ENCODE assay signal across 14 cellular contexts in genomic region chr17:8462564-8462963, GRCh38. TPM values are rescaled to one million over a fixed set of nuclear protein-coding genes. Genes with fewer than 3 reads are reported as not detected.
DNase-seq lines count a peak whose midpoint lies in the region; ATAC-seq and TF ChIP-seq lines count a peak whose summit lies in the region.
"Had no signal": no experiment of that assay in that cellular context is flagged by ENCODE, and none has a peak within 500 bp of the region (broad histone marks: within the 10 kb centered on the region; RNA-seq: fewer than 3 reads in every experiment).

No MANE protein-coding gene starts in this region.

- H2BK120ac ChIP-seq in mesenchymal stem cell (ENCODE audit: low read depth, low read length) = no peak overlapping the region

- peaks cover 6% of the 10 kb centered on the region; the same call in 1 of the 2 replicates for H3K4me1 ChIP-seq in GM23338 (ENCODE audit: insufficient read depth)
- peaks cover 9 to 54% of the 10 kb centered on the region in 2 donors for H3K4me1 ChIP-seq in ascending aorta
- H3K4me1 ChIP-seq in mesenchymal stem cell (ENCODE audit: control insufficient read depth, insufficient read depth, low read depth, low read length) = peaks cover 5% of the 10 kb centered on the region
- H3K4me1 ChIP-seq in thoracic aorta (ENCODE audit: control insufficient read depth in 1 of 2, low read depth in 2 of 2) = peaks cover 30 to 57% of the 10 kb centered on the region in 2 donors
- peaks cover 9% of the 10 kb centered on the region for H3K4me1 ChIP-seq in Karpas-422 (ENCODE audit: low read length)
- H3K4me1 ChIP-seq in spleen = peaks cover 0 to 33% (median 13%) of the 10 kb centered on the region in 6 donors
- H3K4me1 ChIP-seq: BLaER1 treated with 17β-estradiol and CSF1 and Interleukin-3, amounts not matched to agents 10 nM and 100 nM had no signal

- no peak overlapping the region for H3K4ac ChIP-seq in mesenchymal stem cell (ENCODE audit: low read depth in 1 of 2, low read length in 2 of 2)

- H4K20me1 ChIP-seq in GM23338 (replicated peaks; ENCODE audit: insufficient read depth) (peaks cover 8% of the 10 kb centered on the region), Karpas-422 (ENCODE audit: insufficient read depth, low read depth, low read length) (no peaks in the 10 kb centered on the region; the same call in 1 of the 2 replicates)

- no peak overlapping the region for H2AFZ ChIP-seq in GM23338
- H2AFZ ChIP-seq in mesenchymal stem cell (ENCODE audit: low read depth, low read length) = no peak overlapping the region
- no peak overlapping the region for H2AFZ ChIP-seq in Karpas-422 (ENCODE audit: low read length)
- H2AFZ ChIP-seq: PC-9 had no signal

- H3K18ac ChIP-seq in mesenchymal stem cell (ENCODE audit: low read depth in 1 of 2, low read length in 2 of 2) = no peak overlapping the region

- H3K27ac ChIP-seq in GM23338 (ENCODE audit: low read depth) (no peak overlapping the region), ascending aorta (peak overlapping the region; percentile 64 to 79), mesenchymal stem cell (ENCODE audit: low read length, poor library complexity, severe bottlenecking) (no peak overlapping the region), thoracic aorta (peak overlapping the region; percentile 52 to 73), Karpas-422 (ENCODE audit: low read length) (no peak overlapping the region), spleen (no peak overlapping the region)
- H3K27ac ChIP-seq: BLaER1 treated with 17β-estradiol and CSF1 and Interleukin-3, amounts not matched to agents 10 nM and 100 nM; PC-9 had no signal

- 0 out of 2 replicates have a peak overlapping the region, but pooled peaks have one; percentile 29 for H3K27ac Mint-ChIP-seq in GM23338

- TF ChIP-seq CTCF in GM23338 (conservative IDR thresholded peaks at IDR 0.05; ENCODE audit: low read depth in 2 of 2) (no peak), ascending aorta (IDR thresholded peaks at IDR 0.05) (no peak), thoracic aorta (IDR thresholded peaks at IDR 0.05) (no peak), spleen (IDR thresholded peaks at IDR 0.05 in 8 of 11, conservative IDR thresholded peaks at IDR 0.05 in 3 of 11) (no peak)

- peaks cover under 1% of the 10 kb centered on the region; the same call in 1 of the 2 replicates for H3K79me2 ChIP-seq in GM23338 (replicated peaks; ENCODE audit: insufficient read depth)
- peaks cover 71% of the 10 kb centered on the region for H3K79me2 ChIP-seq in Karpas-422 (ENCODE audit: low read length)

- H3K9ac ChIP-seq in mesenchymal stem cell (ENCODE audit: low read length) = peak overlapping the region; percentile 69
- H3K9ac ChIP-seq in Karpas-422 (ENCODE audit: low read length) = no peak overlapping the region
- H3K9ac ChIP-seq: BLaER1 treated with 17β-estradiol and CSF1 and Interleukin-3, amounts not matched to agents 10 nM and 100 nM had no signal

- H3K36me3 ChIP-seq in GM23338 (ENCODE audit: insufficient read depth) = peaks cover 3% of the 10 kb centered on the region; the same call in 1 of the 2 replicates
- H3K36me3 ChIP-seq in ascending aorta = peaks cover 38 to 62% of the 10 kb centered on the region in 2 donors
- peaks cover 55 to 87% of the 10 kb centered on the region in 2 experiments for H3K36me3 ChIP-seq in mesenchymal stem cell (ENCODE audit: control insufficient read depth in 1 of 2, insufficient read depth in 2 of 2, low read depth in 1 of 2, low read length in 2 of 2)
- H3K36me3 ChIP-seq in thoracic aorta = peaks cover 26% of the 10 kb centered on the region
- H3K36me3 ChIP-seq in Karpas-422 (ENCODE audit: insufficient read depth, low read length) = peaks cover 42% of the 10 kb centered on the region
- peaks cover 4 to 100% (median 79%) of the 10 kb centered on the region in 6 donors for H3K36me3 ChIP-seq in spleen

- DNase-seq in GM23338 (ENCODE audit: low spot score) (no peak), ascending aorta (ENCODE audit: low spot score in 2 of 2) (no peak), mesenchymal stem cell (no peak), thoracic aorta (ENCODE audit: low spot score) (no peak), Karpas-422 (no peak), spleen (no peak)
- DNase-seq: CD8-positive, alpha-beta memory T cell; DMS79; NCI-H1417 treated with DMSO at 0.1 percent for 48 hours; NCI-H2171; NCI-H526; PC-9 had no signal

- H3K23ac ChIP-seq in mesenchymal stem cell (ENCODE audit: low read length in 2 of 2) = no peak overlapping the region

- H3K9me2 ChIP-seq in GM23338 (ENCODE audit: insufficient read depth) (no peaks in the 10 kb centered on the region), Karpas-422 (replicated peaks; ENCODE audit: insufficient read depth, low read length) (no peaks in the 10 kb centered on the region)

- H3K9me3 ChIP-seq in ascending aorta = no peaks in the 10 kb centered on the region
- no peaks in the 10 kb centered on the region for H3K9me3 ChIP-seq in mesenchymal stem cell (ENCODE audit: control insufficient read depth, low read length)
- H3K9me3 ChIP-seq in thoracic aorta = no peaks in the 10 kb centered on the region
- no peaks in the 10 kb centered on the region for H3K9me3 ChIP-seq in Karpas-422 (ENCODE audit: low read length)
- no peaks in the 10 kb centered on the region for H3K9me3 ChIP-seq in spleen
- H3K9me3 ChIP-seq: BLaER1 treated with 17β-estradiol and CSF1 and Interleukin-3, amounts not matched to agents 10 nM and 100 nM had no signal

- no peak overlapping the region for H2BK5ac ChIP-seq in mesenchymal stem cell (ENCODE audit: low read depth, low read length, poor library complexity, severe bottlenecking)

- H2BK12ac ChIP-seq in mesenchymal stem cell (ENCODE audit: low read length in 2 of 2) = no peak overlapping the region

- intact Hi-C loops in ascending aorta (cut with DNase I) = no loop called here
- intact Hi-C loops in spleen (cut with DNase I; ENCODE audit: low total_unique reads) = no loop called here

- H3K27me3 ChIP-seq in GM23338 (ENCODE audit: insufficient read depth) = no peaks in the 10 kb centered on the region
- no peaks in the 10 kb centered on the region for H3K27me3 ChIP-seq in ascending aorta
- H3K27me3 ChIP-seq in mesenchymal stem cell (ENCODE audit: control insufficient read depth in 1 of 2, insufficient read depth in 1 of 2, low read length in 2 of 2) = no peaks in the 10 kb centered on the region
- H3K27me3 ChIP-seq in thoracic aorta (replicated peaks; ENCODE audit: insufficient read depth) = no peaks in the 10 kb centered on the region
- no peaks in the 10 kb centered on the region for H3K27me3 ChIP-seq in Karpas-422 (ENCODE audit: low read length)
- H3K27me3 ChIP-seq in spleen (replicated peaks in 1 of 7) = no peaks in the 10 kb centered on the region
- H3K27me3 ChIP-seq: BLaER1 treated with 17β-estradiol and CSF1 and Interleukin-3, amounts not matched to agents 10 nM and 100 nM had no signal

- WGBS in mesenchymal stem cell = 100% methylated on average over 2 of the region's 5 CpGs
- WGBS in spleen, 5 donors = 75 to 77% (median 76%) methylated on average over 5 of the region's 5 CpGs

- ATAC-seq in GM23338 = no peak
- ATAC-seq in thoracic aorta (ENCODE audit: insufficient number of reproducible peaks, low FRiP score, low read depth) = no peak
- ATAC-seq in HG02759 (IDR thresholded peaks at IDR 0.05; ENCODE audit: unreplicated experiment) = no peak

- H3K27me3 Mint-ChIP-seq in GM23338 (ENCODE audit: insufficient read depth, low read depth, poor library complexity) = peaks cover 2% of the 10 kb centered on the region

- peaks cover 41% of the 10 kb centered on the region for H3K79me1 ChIP-seq in mesenchymal stem cell (replicated peaks; ENCODE audit: low read length, poor library complexity, severe bottlenecking)

- no peaks in the 10 kb centered on the region for H3K9me3 Mint-ChIP-seq in GM23338
- H3K9me3 Mint-ChIP-seq: CD8-positive, alpha-beta memory T cell had no signal

- no peak overlapping the region for H2AK5ac ChIP-seq in mesenchymal stem cell (ENCODE audit: low read length, severe bottlenecking)

- no peak overlapping the region for H2BK15ac ChIP-seq in mesenchymal stem cell (ENCODE audit: low read depth, poor library complexity, severe bottlenecking)

- H3F3A ChIP-seq in GM23338 (replicated peaks; ENCODE audit: low read depth) = no peaks in the 10 kb centered on the region

- TF ChIP-seq POLR2A in spleen (IDR thresholded peaks at IDR 0.05) = no peak

- H3K4me2 ChIP-seq in GM23338 = no peak overlapping the region
- no peak overlapping the region for H3K4me2 ChIP-seq in mesenchymal stem cell (ENCODE audit: low read length, poor library complexity, severe bottlenecking)
- H3K4me2 ChIP-seq in Karpas-422 (ENCODE audit: low read depth, low read length, poor library complexity, severe bottlenecking) = no peak overlapping the region
- H3K4me2 ChIP-seq: BLaER1 treated with 17β-estradiol and CSF1 and Interleukin-3, amounts not matched to agents 10 nM and 100 nM; PC-9 had no signal

- H4K8ac ChIP-seq in mesenchymal stem cell (ENCODE audit: low read length) = no peak overlapping the region

- H3K36me3 Mint-ChIP-seq in GM23338 (ENCODE audit: low read depth) = peaks cover 9% of the 10 kb centered on the region

- peaks cover 7% of the 10 kb centered on the region; the same call in 2 of the 3 replicates for H3K4me1 Mint-ChIP-seq in GM23338

- H3K14ac ChIP-seq in mesenchymal stem cell (ENCODE audit: low read length in 2 of 2) = no peak overlapping the region

- no peak overlapping the region for H3K4me3 Mint-ChIP-seq in GM23338
- H3K4me3 Mint-ChIP-seq: CD8-positive, alpha-beta memory T cell had no signal

- H4K91ac ChIP-seq in mesenchymal stem cell (ENCODE audit: low read length) = no peak overlapping the region

- H3K4me3 ChIP-seq in GM23338 = no peak overlapping the region
- H3K4me3 ChIP-seq in ascending aorta = no peak overlapping the region
- no peak overlapping the region for H3K4me3 ChIP-seq in mesenchymal stem cell (ENCODE audit: insufficient read depth in 1 of 2, low read depth in 1 of 2, low read length in 2 of 2)
- no peak overlapping the region for H3K4me3 ChIP-seq in thoracic aorta
- H3K4me3 ChIP-seq in Karpas-422 (ENCODE audit: low read length) = no peak overlapping the region
- no peak overlapping the region for H3K4me3 ChIP-seq in spleen
- H3K4me3 ChIP-seq: BLaER1 treated with 17β-estradiol and CSF1 and Interleukin-3, amounts not matched to agents 10 nM and 100 nM; PC-9 had no signal

RNA-seq across cellular contexts. Expression of gene NDEL1, which starts 26.9 kb away (rescaled TPM):
- 15.9 and 21.2 TPM in 2 replicates for total RNA-seq in GM23338 (2014; rRNA removed; shearing (Covaris generic))
- polyA plus RNA-seq in GM23338 (2016; fragmentation: Nextera tagmentation; extraction: Ambion mirVana) = 21.6 and 26.0 TPM in 2 replicates
- 103 TPM for total RNA-seq in ascending aorta
- polyA plus RNA-seq in mesenchymal stem cell (2013, experiment 1 of 2) = 64.7 TPM
- polyA plus RNA-seq in mesenchymal stem cell (2013, experiment 2 of 2) = 65.9 TPM
- total RNA-seq in thoracic aorta = 100 to 1,000 TPM; 110 to 113 TPM
- total RNA-seq in Karpas-422 (2014; rRNA removed; shearing (Covaris generic); ENCODE audit: low replicate concordance) = 26.0 and 48.6 TPM in 2 replicates
- 100 to 1,000 TPM in 3 of 7 donors, 10 to 100 TPM in 4; 67.7 to 141 (median 90.5) TPM for total RNA-seq in spleen
- polyA plus RNA-seq in spleen = 10 to 100 TPM; 11.6 to 26.0 (median 13.6) TPM

Comparison
In these comparisons a context has a peak if more than half of its experiments do, and no peak if none do; other contexts are left out.
1. H3K27ac ChIP-seq: peak in ascending aorta (2 of 2) and thoracic aorta (2 of 2); none in GM23338 (single experiment), mesenchymal stem cell (single experiment), Karpas-422 (single experiment) and spleen (0 of 8).